In genomic region chr16:69321080-69321479, GRCh38 we compare ENCODE assay signal across 1 cellular context.
TF ChIP-seq lines count a peak whose summit lies in the region.

No MANE protein-coding gene starts in this region.

TF ChIP-seq in K562, 482 proteins besides CTCF, POLR2A, EP300 and RAD21:
- TF ChIP-seq ZNF436 (CRISPR knock-in tag; IDR thresholded peaks at IDR 0.05) (no peak), POLR2G (IDR thresholded peaks at IDR 0.05; ENCODE audit: low read depth, low read length) (peak; percentile 36; the same call in 1 of the 2 replicates)
